In the genomic region with DNA sequence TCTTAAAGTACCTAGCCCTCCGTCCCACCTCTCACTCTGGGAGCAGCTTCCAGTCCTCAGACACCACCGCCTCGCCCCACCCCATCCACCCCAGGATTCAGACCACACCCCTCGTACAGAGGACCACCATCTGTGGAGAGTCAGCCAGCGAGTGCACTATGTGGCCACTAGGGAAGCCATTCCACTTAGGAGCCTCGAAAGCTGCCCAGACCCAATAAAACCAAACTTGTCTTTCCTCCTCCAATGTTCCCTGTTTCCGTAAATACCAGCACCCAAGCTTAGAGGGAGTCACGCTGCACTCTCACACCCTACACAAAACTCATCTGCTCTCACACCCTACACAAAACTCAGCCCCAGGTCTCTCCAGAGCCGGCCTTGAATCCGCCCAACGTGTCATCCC, we compare ENCODE assay signal across 2 cellular contexts.
TF ChIP-seq lines count a peak whose summit lies in the region.

No MANE protein-coding gene starts in this region.

TF ChIP-seq in SK-N-SH, 30 proteins besides CTCF, POLR2A, EP300 and RAD21:
- TF ChIP-seq, protein P1, sequence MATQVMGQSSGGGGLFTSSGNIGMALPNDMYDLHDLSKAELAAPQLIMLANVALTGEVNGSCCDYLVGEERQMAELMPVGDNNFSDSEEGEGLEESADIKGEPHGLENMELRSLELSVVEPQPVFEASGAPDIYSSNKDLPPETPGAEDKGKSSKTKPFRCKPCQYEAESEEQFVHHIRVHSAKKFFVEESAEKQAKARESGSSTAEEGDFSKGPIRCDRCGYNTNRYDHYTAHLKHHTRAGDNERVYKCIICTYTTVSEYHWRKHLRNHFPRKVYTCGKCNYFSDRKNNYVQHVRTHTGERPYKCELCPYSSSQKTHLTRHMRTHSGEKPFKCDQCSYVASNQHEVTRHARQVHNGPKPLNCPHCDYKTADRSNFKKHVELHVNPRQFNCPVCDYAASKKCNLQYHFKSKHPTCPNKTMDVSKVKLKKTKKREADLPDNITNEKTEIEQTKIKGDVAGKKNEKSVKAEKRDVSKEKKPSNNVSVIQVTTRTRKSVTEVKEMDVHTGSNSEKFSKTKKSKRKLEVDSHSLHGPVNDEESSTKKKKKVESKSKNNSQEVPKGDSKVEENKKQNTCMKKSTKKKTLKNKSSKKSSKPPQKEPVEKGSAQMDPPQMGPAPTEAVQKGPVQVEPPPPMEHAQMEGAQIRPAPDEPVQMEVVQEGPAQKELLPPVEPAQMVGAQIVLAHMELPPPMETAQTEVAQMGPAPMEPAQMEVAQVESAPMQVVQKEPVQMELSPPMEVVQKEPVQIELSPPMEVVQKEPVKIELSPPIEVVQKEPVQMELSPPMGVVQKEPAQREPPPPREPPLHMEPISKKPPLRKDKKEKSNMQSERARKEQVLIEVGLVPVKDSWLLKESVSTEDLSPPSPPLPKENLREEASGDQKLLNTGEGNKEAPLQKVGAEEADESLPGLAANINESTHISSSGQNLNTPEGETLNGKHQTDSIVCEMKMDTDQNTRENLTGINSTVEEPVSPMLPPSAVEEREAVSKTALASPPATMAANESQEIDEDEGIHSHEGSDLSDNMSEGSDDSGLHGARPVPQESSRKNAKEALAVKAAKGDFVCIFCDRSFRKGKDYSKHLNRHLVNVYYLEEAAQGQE (IDR thresholded peaks at IDR 0.05; ENCODE audit: low read depth, low read length), result no peak
- TF ChIP-seq SIN3A (IDR thresholded peaks at IDR 0.05; ENCODE audit: borderline replicate concordance, low read depth, low read length) (no peak), RXRA (IDR thresholded peaks at IDR 0.05; ENCODE audit: borderline replicate concordance, low read depth) (no peak), YY1 (IDR thresholded peaks at IDR 0.05; ENCODE audit: low read depth) (no peak), GATA2 (CRISPR knock-in tag; IDR thresholded peaks at IDR 0.05) (no peak), SMC3 (IDR thresholded peaks at IDR 0.05; ENCODE audit: low read depth, low read length) (no peak), TCF12 (IDR thresholded peaks at IDR 0.05) (no peak), CHD2 (IDR thresholded peaks at IDR 0.05; ENCODE audit: low read length, partially characterized antibody) (no peak), RCOR1 (IDR thresholded peaks at IDR 0.05; ENCODE audit: low read length) (no peak), TEAD4 (IDR thresholded peaks at IDR 0.05; ENCODE audit: borderline replicate concordance, insufficient read depth) (no peak), FOXJ3 (CRISPR knock-in tag; IDR thresholded peaks at IDR 0.05) (no peak), ELF1 (IDR thresholded peaks at IDR 0.05) (no peak), FOXM1 (IDR thresholded peaks at IDR 0.05; ENCODE audit: low read depth) (no peak), GABPA (IDR thresholded peaks at IDR 0.05; ENCODE audit: low read depth) (no peak)
- TF ChIP-seq, protein P2, sequence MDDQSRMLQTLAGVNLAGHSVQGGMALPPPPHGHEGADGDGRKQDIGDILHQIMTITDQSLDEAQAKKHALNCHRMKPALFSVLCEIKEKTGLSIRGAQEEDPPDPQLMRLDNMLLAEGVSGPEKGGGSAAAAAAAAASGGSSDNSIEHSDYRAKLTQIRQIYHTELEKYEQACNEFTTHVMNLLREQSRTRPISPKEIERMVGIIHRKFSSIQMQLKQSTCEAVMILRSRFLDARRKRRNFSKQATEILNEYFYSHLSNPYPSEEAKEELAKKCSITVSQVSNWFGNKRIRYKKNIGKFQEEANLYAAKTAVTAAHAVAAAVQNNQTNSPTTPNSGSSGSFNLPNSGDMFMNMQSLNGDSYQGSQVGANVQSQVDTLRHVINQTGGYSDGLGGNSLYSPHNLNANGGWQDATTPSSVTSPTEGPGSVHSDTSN (IDR thresholded peaks at IDR 0.05), result no peak
- TF ChIP-seq, protein P3, sequence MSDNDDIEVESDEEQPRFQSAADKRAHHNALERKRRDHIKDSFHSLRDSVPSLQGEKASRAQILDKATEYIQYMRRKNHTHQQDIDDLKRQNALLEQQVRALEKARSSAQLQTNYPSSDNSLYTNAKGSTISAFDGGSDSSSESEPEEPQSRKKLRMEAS (IDR thresholded peaks at IDR 0.05; ENCODE audit: low read depth), result no peak
- TF ChIP-seq, protein P4, sequence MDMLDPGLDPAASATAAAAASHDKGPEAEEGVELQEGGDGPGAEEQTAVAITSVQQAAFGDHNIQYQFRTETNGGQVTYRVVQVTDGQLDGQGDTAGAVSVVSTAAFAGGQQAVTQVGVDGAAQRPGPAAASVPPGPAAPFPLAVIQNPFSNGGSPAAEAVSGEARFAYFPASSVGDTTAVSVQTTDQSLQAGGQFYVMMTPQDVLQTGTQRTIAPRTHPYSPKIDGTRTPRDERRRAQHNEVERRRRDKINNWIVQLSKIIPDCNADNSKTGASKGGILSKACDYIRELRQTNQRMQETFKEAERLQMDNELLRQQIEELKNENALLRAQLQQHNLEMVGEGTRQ (IDR thresholded peaks at IDR 0.05; ENCODE audit: borderline replicate concordance, low read depth, low read length), result no peak

TF ChIP-seq in endothelial cell of umbilical vein, 7 proteins besides CTCF, POLR2A, EP300 and RAD21:
- TF ChIP-seq MYC (IDR thresholded peaks at IDR 0.05; ENCODE audit: low read depth, low read length) (no peak), GATA2 (IDR thresholded peaks at IDR 0.05; ENCODE audit: insufficient read depth, insufficient read length, low read depth, low read length) (no peak), POLR2AphosphoS5 (IDR thresholded peaks at IDR 0.05; ENCODE audit: insufficient read depth, low read depth, low read length) (no peak), FOS (IDR thresholded peaks at IDR 0.05; ENCODE audit: borderline replicate concordance, insufficient read depth, low read length) (no peak), JUN (IDR thresholded peaks at IDR 0.05; ENCODE audit: borderline replicate concordance, insufficient read depth, insufficient read length, low read depth) (no peak), EZH2 (IDR thresholded peaks at IDR 0.05; ENCODE audit: borderline replicate concordance, low read depth, low read length, severe bottlenecking) (no peak)
- TF ChIP-seq, protein P3 (IDR thresholded peaks at IDR 0.05; ENCODE audit: insufficient read depth, insufficient read length), result no peak
